ENCODE assay signal across 8 cellular contexts in the genomic region with DNA sequence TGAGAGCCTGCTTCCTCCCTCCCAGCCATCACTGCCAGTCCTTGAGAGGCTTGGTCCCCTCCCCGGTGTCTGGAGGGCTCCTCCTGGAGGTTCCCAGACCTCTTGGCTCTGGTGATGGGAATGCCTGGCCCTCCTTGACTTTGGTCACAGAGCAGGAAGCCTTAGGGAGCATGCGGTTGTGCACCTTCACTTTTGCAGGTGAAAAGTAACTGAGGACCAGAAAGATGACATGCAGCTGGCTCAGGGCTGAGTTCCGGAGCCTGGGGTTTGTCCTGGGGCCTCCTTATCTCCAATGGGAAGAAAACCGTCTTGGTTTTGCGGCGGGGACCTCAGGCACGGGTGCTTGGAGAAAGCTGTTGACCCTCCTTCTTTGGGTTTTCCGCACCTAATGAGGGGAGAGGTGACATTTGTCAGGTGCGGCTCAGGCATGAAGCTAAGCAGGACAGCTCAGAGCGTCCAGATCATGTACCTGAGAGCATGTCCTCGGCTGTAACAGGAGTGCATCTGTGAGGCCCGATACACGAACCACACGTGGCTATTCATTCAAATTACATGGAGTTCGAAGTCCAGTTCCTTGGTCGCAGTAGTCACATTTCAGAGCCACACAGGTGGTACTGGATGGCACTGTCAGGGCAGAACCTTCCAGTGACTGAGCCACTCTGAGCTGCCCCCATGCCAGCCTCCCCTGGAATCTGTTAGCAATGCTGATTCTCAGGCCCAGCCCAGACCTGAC. TPM values are rescaled to one million over a fixed set of nuclear protein-coding genes. Genes with fewer than 3 reads are reported as not detected.
DNase-seq lines count a peak whose midpoint lies in the region; ATAC-seq and TF ChIP-seq lines count a peak whose summit lies in the region.

No MANE protein-coding gene starts in this region.

- H3K27me3 ChIP-seq in left lung: no peaks in the 10 kb centered on the region
- H3K27me3 ChIP-seq in subcutaneous abdominal adipose tissue (ENCODE audit: control insufficient read depth in 5 of 5, insufficient read depth in 4 of 5, low read length in 5 of 5): peaks cover 0 to 5% (median 0%) of the 10 kb centered on the region in 5 donors

- peaks cover 4% of the 10 kb centered on the region for H3K27me3 Mint-ChIP-seq in activated CD4-positive, alpha-beta T cell treated with anti-CD3 and anti-CD28 coated beads, Interleukin-2, amount 10 ng/mL, durations not matched to agents 24 days and 14 days
- no peaks in the 10 kb centered on the region for H3K27me3 Mint-ChIP-seq in T-cell

- no peaks in the 10 kb centered on the region for H3K9me3 Mint-ChIP-seq in activated CD4-positive, alpha-beta T cell treated with anti-CD3 and anti-CD28 coated beads, Interleukin-2, amount 10 ng/mL, durations not matched to agents 24 days and 14 days
- H3K9me3 Mint-ChIP-seq in T-cell: no peaks in the 10 kb centered on the region

- no peak for DNase-seq in activated CD4-positive, alpha-beta T cell treated with anti-CD3 and anti-CD28 coated beads, Interleukin-2, amount 10 ng/mL, durations not matched to agents 24 days and 14 days
- DNase-seq in activated CD4-positive, alpha-beta T cell treated with anti-CD3 and anti-CD28 coated beads, Interleukin-2, amount 50 U/mL, for 4 hours: no peak
- DNase-seq in T-cell (no peak), left lung (no peak), GM13976 (ENCODE audit: low spot score) (no peak), OCI-M2 (lab: John Stamatoyannopoulos, UW; ENCODE audit: unreplicated experiment) (no peak), GM03348 (ENCODE audit: low spot score) (no peak)

- intact Hi-C loops in activated CD4-positive, alpha-beta T cell treated with anti-CD3 and anti-CD28 coated beads, Interleukin-2, amount 10 ng/mL, durations not matched to agents 24 days and 14 days (cut with micrococcal nuclease): loop anchor here (5.0 to 10.0 kb wide), 3 partner anchors 74 to 1164 kb away; no protein-coding TSS in a partner anchor
- intact Hi-C loops in left lung (cut with DNase I): no loop called here

- H3K9me3 ChIP-seq in left lung: no peaks in the 10 kb centered on the region
- no peaks in the 10 kb centered on the region for H3K9me3 ChIP-seq in subcutaneous abdominal adipose tissue (ENCODE audit: control insufficient read depth in 5 of 5, low read length in 5 of 5)

- H3K36me3 ChIP-seq in left lung: no peaks in the 10 kb centered on the region
- peaks cover 0 to 8% (median 0%) of the 10 kb centered on the region in 5 donors for H3K36me3 ChIP-seq in subcutaneous abdominal adipose tissue (ENCODE audit: control insufficient read depth in 5 of 5, insufficient read depth in 5 of 5, low read length in 5 of 5)

- peaks cover 20% of the 10 kb centered on the region for H3K36me3 Mint-ChIP-seq in activated CD4-positive, alpha-beta T cell treated with anti-CD3 and anti-CD28 coated beads, Interleukin-2, amount 10 ng/mL, durations not matched to agents 24 days and 14 days (ENCODE audit: low read depth)
- H3K36me3 Mint-ChIP-seq in T-cell: peaks cover 23% of the 10 kb centered on the region

- no peak for TF ChIP-seq CTCF in left lung (IDR thresholded peaks at IDR 0.05)
- TF ChIP-seq CTCF in GM13976 (IDR thresholded peaks at IDR 0.05; ENCODE audit: borderline replicate concordance, control extremely low read depth, extremely low read depth, insufficient read depth, missing control alignments): no peak

- in situ Hi-C loops in GM13976 (cut with MboI; ENCODE audit: low sequenced_read_pairs, unreplicated experiment): no loop called here

- H3K27ac ChIP-seq in left lung (peak overlapping the region; percentile 72 to 98), subcutaneous abdominal adipose tissue (ENCODE audit: low read depth, low read length) (peak overlapping the region; percentile 84)

- H3K9ac ChIP-seq in subcutaneous abdominal adipose tissue (ENCODE audit: low read length in 5 of 5): peak overlapping the region in 4 of 5 donors; percentile 11 to 74 (median 42)

- POLR2A ChIA-PET in T-cell (lab: Charles Lee): interaction anchor here (1.5 to 3.0 kb wide), 2 partner anchors 9 to 64 kb away, joined by 5 to 10 read pairs; partner anchors contain the start of gene MX1 (in 1 of the 2)

- ATAC-seq in T-cell (replicated peaks in 1 of 4) (no peak), left lung (no peak)

- peak overlapping the region; percentile 95 for H3K27ac Mint-ChIP-seq in activated CD4-positive, alpha-beta T cell treated with anti-CD3 and anti-CD28 coated beads, Interleukin-2, amount 10 ng/mL, durations not matched to agents 24 days and 14 days
- peak overlapping the region; percentile 98 to 100 for H3K27ac Mint-ChIP-seq in T-cell

- H3K4me3 Mint-ChIP-seq in activated CD4-positive, alpha-beta T cell treated with anti-CD3 and anti-CD28 coated beads, Interleukin-2, amount 10 ng/mL, durations not matched to agents 24 days and 14 days: peak overlapping the region; percentile 89
- peak overlapping the region; percentile 93 to 94 (median 94) for H3K4me3 Mint-ChIP-seq in T-cell

- peak overlapping the region in 1 of 2 donors; percentile 51 for H3K4me3 ChIP-seq in left lung
- H3K4me3 ChIP-seq in subcutaneous abdominal adipose tissue (ENCODE audit: low read depth in 1 of 5, low read length in 5 of 5): peak overlapping the region; percentile 30 to 82 (median 73)

- CTCF ChIA-PET in T-cell (lab: Charles Lee): interaction anchor here (1.1 to 1.9 kb wide), 4 partner anchors 8 to 78 kb away, joined by 4 to 5 read pairs (median 5); partner anchors contain the start of gene MX1 (in 1 of the 2)

- peaks cover 49% of the 10 kb centered on the region for H3K4me1 Mint-ChIP-seq in activated CD4-positive, alpha-beta T cell treated with anti-CD3 and anti-CD28 coated beads, Interleukin-2, amount 10 ng/mL, durations not matched to agents 24 days and 14 days
- peaks cover 49 to 56% (median 53%) of the 10 kb centered on the region in 3 donors for H3K4me1 Mint-ChIP-seq in T-cell

- H3K4me1 ChIP-seq in left lung: peaks cover 3 to 49% of the 10 kb centered on the region in 2 donors
- peaks cover 13 to 43% (median 37%) of the 10 kb centered on the region in 5 donors for H3K4me1 ChIP-seq in subcutaneous abdominal adipose tissue (ENCODE audit: control insufficient read depth in 5 of 5, insufficient read depth in 5 of 5, low read length in 5 of 5)

RNA-seq across cellular contexts. Expression of gene MX2, which starts 0.6 kb away (rescaled TPM):
- 8.6 and 11.5 TPM in 2 replicates for total RNA-seq in activated CD4-positive, alpha-beta T cell treated with anti-CD3 and anti-CD28 coated beads, Interleukin-2, amount 10 ng/mL, durations not matched to agents 24 days and 14 days
- total RNA-seq in T-cell (100 to 1,000 TPM in 1 of 5 donors, 10 to 100 TPM in 4; 77.7 to 103 (median 81.8) TPM), left lung (10 to 100 TPM; 11.9 to 31.9 TPM)

RNA-seq across cellular contexts. Expression of gene FAM3B, which starts 44.6 kb away (rescaled TPM):
- not detected in 2 replicates for total RNA-seq in activated CD4-positive, alpha-beta T cell treated with anti-CD3 and anti-CD28 coated beads, Interleukin-2, amount 10 ng/mL, durations not matched to agents 24 days and 14 days
- total RNA-seq in T-cell (not detected), left lung (10 to 100 TPM in 1 of 2 donors, 1 to 10 TPM in 1; 7.9 to 31.9 TPM)
